ENCODE assay signal across 8 cellular contexts in genomic region chr2:173990970-173991819, GRCh38. TPM values are rescaled to one million over a fixed set of nuclear protein-coding genes. Genes with fewer than 3 reads are reported as not detected.
A peak's percentile ranks its signal among the peaks of the same experiment; 100 is the strongest.
DNase-seq lines count a peak whose midpoint lies in the region; ATAC-seq and TF ChIP-seq lines count a peak whose summit lies in the region.

No MANE protein-coding gene starts in this region.

- no peak for TF ChIP-seq CTCF in foreskin keratinocyte (conservative IDR thresholded peaks at IDR 0.05)

- no peak overlapping the region for H3K9ac ChIP-seq in skeletal muscle satellite cell (ENCODE audit: low read depth, low read length)

- ATAC-seq in GM21737 (IDR thresholded peaks at IDR 0.05; ENCODE audit: unreplicated experiment) (peak; percentile 75), foreskin keratinocyte (peak; percentile 54)

- H3K4me1 ChIP-seq in foreskin keratinocyte, result peaks cover 11% of the 10 kb centered on the region
- H3K4me1 ChIP-seq in skeletal muscle satellite cell (ENCODE audit: control insufficient read depth, insufficient read depth, low read length), result peaks cover 17% of the 10 kb centered on the region

- no peaks in the 10 kb centered on the region for H3K9me3 ChIP-seq in skeletal muscle satellite cell (replicated peaks; ENCODE audit: low read length)

- H3K36me3 ChIP-seq in skeletal muscle satellite cell (ENCODE audit: insufficient read depth, low read length), result no peaks in the 10 kb centered on the region

- peak overlapping the region; percentile 30 for H3K4me3 ChIP-seq in skeletal muscle satellite cell (ENCODE audit: low read length)

- H3K4me2 ChIP-seq in skeletal muscle satellite cell (ENCODE audit: low read length), result peak overlapping the region; percentile 65

- H3K27me3 ChIP-seq in foreskin keratinocyte (peaks cover 4% of the 10 kb centered on the region), skeletal muscle satellite cell (ENCODE audit: control insufficient read depth, insufficient read depth, low read length) (peaks cover 16% of the 10 kb centered on the region)

- H3K27ac ChIP-seq in foreskin keratinocyte, result no peak overlapping the region

- DNase-seq in DMS79 (lab: John Stamatoyannopoulos, UW) (peak; percentile 16), NCI-H446 treated with DMSO at 0.1 percent for 48 hours (lab: John Stamatoyannopoulos, UW) (peak; percentile 86), foreskin keratinocyte (no peak), ecto neural progenitor cell (ENCODE audit: low spot score) (no peak), activated gamma-delta T cell treated with Interleukin-2 at 50 U/mL for 16 hours (no peak)
- no peak for DNase-seq in activated CD4-positive, alpha-beta T cell treated with anti-CD3 and anti-CD28 coated beads for 48 hours

RNA-seq across cellular contexts. Expression of gene SP3, which starts 26.0 kb away (rescaled TPM):
- 63.9 and 64.1 TPM in 2 replicates for total RNA-seq in foreskin keratinocyte
- 10.2 and 13.0 TPM in 2 replicates for polyA plus RNA-seq in foreskin keratinocyte
- total RNA-seq in skeletal muscle satellite cell (2012; rRNA removed), result 73.6 and 75.3 TPM in 2 replicates

Comparison
In these comparisons a context has a peak if more than half of its experiments do, and no peak if none do; other contexts are left out.
1. DNase-seq: peak in DMS79 (single experiment) and NCI-H446 treated with DMSO at 0.1 percent for 48 hours (single experiment); none in foreskin keratinocyte (0 of 2), ecto neural progenitor cell (single experiment), activated CD4-positive, alpha-beta T cell treated with anti-CD3 and anti-CD28 coated beads for 48 hours (single experiment) and activated gamma-delta T cell treated with Interleukin-2 at 50 U/mL for 16 hours (single experiment).